15 cellular contexts compared by ENCODE assay signal in the genomic region with DNA sequence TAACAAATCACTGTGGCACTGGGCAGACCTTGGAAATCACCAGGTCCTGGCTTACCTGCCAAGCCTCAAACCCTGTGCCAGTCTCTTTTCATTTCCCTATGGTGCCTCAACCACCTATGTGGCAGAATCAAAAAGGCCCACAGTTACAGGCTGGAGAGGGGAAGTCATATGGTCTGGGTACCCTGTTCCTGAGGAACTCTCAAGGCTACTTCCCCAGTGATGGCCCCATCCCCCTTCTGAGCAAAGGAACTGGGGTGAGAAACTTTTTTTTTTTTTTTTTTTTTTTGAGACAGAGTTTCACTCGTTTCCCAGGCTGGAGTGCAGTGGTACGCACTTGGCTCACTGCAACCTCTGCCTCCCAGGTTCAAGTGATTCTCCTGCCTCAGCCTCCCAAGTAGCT.
DNase-seq lines count a peak whose midpoint lies in the region; ATAC-seq, FAIRE-seq and TF ChIP-seq lines count a peak whose summit lies in the region.
"Had no signal": no experiment of that assay in that cellular context is flagged by ENCODE, and none has a peak within 500 bp of the region (broad histone marks: within the 10 kb centered on the region; RNA-seq: fewer than 3 reads in every experiment).

No MANE protein-coding gene starts in this region.

- CTCF ChIA-PET in HEK293T (lab: Yijun Ruan, JAX): interaction anchor here (3.5 kb wide), 1 partner anchor 36 kb away, joined by 19 read pairs; no protein-coding TSS in a partner anchor

- ATAC-seq in left colon: peak; percentile 33
- ATAC-seq: CD8-positive, alpha-beta T cell; stimulated activated memory B cell treated with anti-CD40 and anti-IgM and Interleukin-4, amounts not matched to agents 10 μg/mL and 1 μg/mL and 100 μg/mL, for 72 hours had no signal

- no peak for TF ChIP-seq POLR2A in spleen (IDR thresholded peaks at IDR 0.05)

- no peak overlapping the region for H3K27ac Mint-ChIP-seq in type B pancreatic cell
- H3K27ac Mint-ChIP-seq: stimulated activated memory B cell treated with anti-CD40 and anti-IgM and Interleukin-4, amounts not matched to agents 10 μg/mL and 1 μg/mL and 100 μg/mL, for 72 hours had no signal

- 32 to 56% (median 40%) methylated on average over 2 of the region's 2 CpGs for WGBS in spleen, 5 donors

- H3K4me1 Mint-ChIP-seq in type B pancreatic cell (ENCODE audit: unreplicated experiment): peaks cover 43% of the 10 kb centered on the region

- intact Hi-C loops in left colon (cut with DNase I, micrococcal nuclease) (no loop called here), spleen (cut with DNase I; ENCODE audit: low total_unique reads) (no loop called here)

- H3K27me3 ChIP-seq in spleen (replicated peaks in 1 of 7): no peaks in the 10 kb centered on the region

- H3K4me3 Mint-ChIP-seq in type B pancreatic cell: no peak overlapping the region
- H3K4me3 Mint-ChIP-seq: CD8-positive, alpha-beta T cell; stimulated activated memory B cell treated with anti-CD40 and anti-IgM and Interleukin-4, amounts not matched to agents 10 μg/mL and 1 μg/mL and 100 μg/mL, for 72 hours had no signal

- peak overlapping the region in 1 of 8 donors; percentile 50 for H3K4me3 ChIP-seq in spleen
- H3K4me3 ChIP-seq: HAP-1 had no signal

- peaks cover 0 to 75% (median 41%) of the 10 kb centered on the region in 6 donors for H3K36me3 ChIP-seq in spleen

- H3K4me1 ChIP-seq in spleen: peaks cover 29 to 97% (median 69%) of the 10 kb centered on the region in 6 donors

- H3K36me3 Mint-ChIP-seq in type B pancreatic cell: peaks cover 35% of the 10 kb centered on the region

- H3K27me3 Mint-ChIP-seq in type B pancreatic cell: no peaks in the 10 kb centered on the region
- H3K27me3 Mint-ChIP-seq: stimulated activated memory B cell treated with anti-CD40 and anti-IgM and Interleukin-4, amounts not matched to agents 10 μg/mL and 1 μg/mL and 100 μg/mL, for 72 hours had no signal

- peak overlapping the region in 7 of 8 donors; percentile 68 to 95 (median 82) for H3K27ac ChIP-seq in spleen

- no peaks in the 10 kb centered on the region for H3K9me3 ChIP-seq in spleen
- H3K9me3 ChIP-seq: HAP-1 had no signal

- TF ChIP-seq CTCF in spleen (IDR thresholded peaks at IDR 0.05 in 8 of 11, conservative IDR thresholded peaks at IDR 0.05 in 3 of 11): no peak
- no peak for TF ChIP-seq CTCF in type B pancreatic cell (conservative IDR thresholded peaks at IDR 0.05)

- DNase-seq in GDM1 (lab: John Stamatoyannopoulos, UW): peak; percentile 69
- DNase-seq in SKM-1 treated with dmso at 0.1 percent for 144 hours (lab: John Stamatoyannopoulos, UW; ENCODE audit: unreplicated experiment): peak; percentile 50
- peak in 1 of 2 donors; percentile 47 for DNase-seq in left colon
- DNase-seq in spleen: peak; percentile 74
- DNase-seq in HEK293T (ENCODE audit: extremely low spot score): no peak
- no peak for DNase-seq in type B pancreatic cell (ENCODE audit: extremely low spot score, unreplicated experiment)
- DNase-seq in NCI-H510A (lab: John Stamatoyannopoulos, UW): no peak
- no peak for DNase-seq in RCC 7860 (ENCODE audit: low spot score)
- DNase-seq: CD8-positive, alpha-beta T cell; Karpas-422; NCI-H524 treated with DMSO at 0.1 percent for 48 hours; stimulated activated CD4-positive, alpha-beta T cell treated with anti-CD3 and anti-CD28 coated beads, Interleukin-15, amount 100 ng/mL, for 24 hours had no signal

- no peak for FAIRE-seq in RCC 7860 (lab: Jason Lieb, UNC)
- FAIRE-seq: endometrium had no signal

- H3K9me3 Mint-ChIP-seq in type B pancreatic cell: no peaks in the 10 kb centered on the region
- H3K9me3 Mint-ChIP-seq: CD8-positive, alpha-beta T cell; stimulated activated memory B cell treated with anti-CD40 and anti-IgM and Interleukin-4, amounts not matched to agents 10 μg/mL and 1 μg/mL and 100 μg/mL, for 72 hours had no signal

- POLR2A ChIA-PET in HEK293T (lab: Yijun Ruan, JAX): no interaction called here

TF ChIP-seq in HEK293T, 16 proteins besides CTCF, POLR2A, EP300 and RAD21:
- TF ChIP-seq TARDBP (IDR thresholded peaks at IDR 0.05): no peak
- TF ChIP-seq L3MBTL2 (conservative IDR thresholded peaks at IDR 0.05): no peak
- no peak for TF ChIP-seq CTBP1 (IDR thresholded peaks at IDR 0.05; ENCODE audit: borderline replicate concordance)

Comparison
In these comparisons a context has a peak if more than half of its experiments do, and no peak if none do; other contexts are left out.
1. DNase-seq: peak in GDM1 (single experiment), SKM-1 treated with dmso at 0.1 percent for 144 hours (single experiment) and spleen (single experiment); none in HEK293T (single experiment), type B pancreatic cell (single experiment), NCI-H510A (single experiment) and RCC 7860 (single experiment).